ENCODE assay signal across 8 cellular contexts in the genomic region with DNA sequence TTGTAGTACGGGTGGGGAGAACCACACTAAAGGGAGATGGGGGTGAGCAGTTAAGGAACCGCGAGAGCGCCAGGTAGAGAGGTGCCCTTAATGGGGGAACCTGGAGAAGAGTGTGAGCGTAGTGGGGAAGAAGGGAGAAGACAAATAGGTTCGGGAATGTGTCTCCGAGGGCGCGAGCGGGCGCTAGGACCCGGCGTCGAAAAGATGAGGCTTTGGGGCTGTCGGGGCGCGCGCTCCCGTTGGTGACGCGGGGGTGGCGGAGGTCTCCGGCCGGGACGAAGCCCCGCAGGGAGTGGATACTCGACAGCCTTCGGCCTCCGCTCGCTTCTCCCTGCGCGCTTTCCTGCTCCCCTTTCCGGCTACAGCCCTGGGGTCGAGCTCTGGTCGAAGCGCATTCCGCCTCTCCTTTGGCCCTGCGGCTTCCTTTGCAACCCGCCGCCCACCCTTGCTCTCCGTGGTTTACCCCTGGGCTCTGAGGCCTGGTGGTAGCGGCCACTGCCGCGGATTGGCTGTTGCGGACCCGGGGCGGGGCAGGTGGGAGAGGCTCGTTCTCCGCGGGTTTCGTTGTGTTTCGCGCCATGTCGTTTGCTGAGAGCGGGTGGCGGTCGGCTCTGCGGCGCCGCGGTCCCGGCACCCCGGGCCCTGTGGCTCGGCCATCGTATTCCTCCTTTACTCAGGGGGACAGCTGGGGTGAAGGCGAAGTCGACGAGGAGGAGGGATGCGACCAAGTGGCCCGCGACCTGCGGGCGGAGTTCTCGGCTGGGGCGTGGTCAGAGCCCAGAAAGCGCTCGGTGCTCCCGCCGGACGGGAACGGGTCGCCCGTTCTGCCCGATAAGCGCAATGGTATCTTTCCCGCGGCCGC. TPM values are rescaled to one million over a fixed set of nuclear protein-coding genes. Genes with fewer than 3 reads are reported as not detected.
DNase-seq lines count a peak whose midpoint lies in the region; ATAC-seq and TF ChIP-seq lines count a peak whose summit lies in the region.

A gene (plus strand): TSS at position 574 of the 862 bp plus-strand sequence. CDS start 5 bp downstream, at position 579.

- H3K4me1 Mint-ChIP-seq in immature natural killer cell = peaks cover 44 to 75% of the 10 kb centered on the region in 2 donors

- DNase-seq in AG09309 (ENCODE audit: low read depth) (peak; percentile 48), NCI-H345 treated with DMSO at 0.1 percent for 48 hours (lab: John Stamatoyannopoulos, UW; ENCODE audit: unreplicated experiment) (peak; percentile 93), caudate nucleus (lab: John Stamatoyannopoulos, UW) (peak; percentile 66 to 99 (median 93)), immature natural killer cell (peak; percentile 94 to 96 (median 94)), smooth muscle cell of the brain vasculature (ENCODE audit: low read depth, low spot score) (peak; percentile 80)
- peak; percentile 86 to 88 (median 88) for DNase-seq in activated CD4-positive, CD25-positive, alpha-beta regulatory T cell (lab: John Stamatoyannopoulos, UW)

- H3K4me3 Mint-ChIP-seq in immature natural killer cell = peak within 1 kb of the TSS; percentile 94 to 99 (median 98)

- ATAC-seq in GM19035 (IDR thresholded peaks at IDR 0.05; ENCODE audit: unreplicated experiment) (peak; percentile 71), HG03342 (IDR thresholded peaks at IDR 0.05; ENCODE audit: unreplicated experiment) (peak; percentile 67)

- no peaks in the 10 kb centered on the region for H3K9me3 Mint-ChIP-seq in immature natural killer cell

- peaks cover 19 to 24% (median 23%) of the 10 kb centered on the region in 3 donors for H3K27me3 Mint-ChIP-seq in immature natural killer cell (ENCODE audit: low read depth in 3 of 3)

- peak within 1 kb of the TSS; percentile 96 to 98 (median 96) for H3K27ac Mint-ChIP-seq in immature natural killer cell

- TF ChIP-seq CTCF in AG09309 (IDR thresholded peaks at IDR 0.05; ENCODE audit: control insufficient read depth, insufficient read depth, low read depth, low read length, missing control alignments) = no peak

- peak within 1 kb of the TSS; percentile 97 for H3K4me3 ChIP-seq in AG09309 (ENCODE audit: control insufficient read depth, low read depth, low read length)

- no peaks in the 10 kb centered on the region for H3K36me3 Mint-ChIP-seq in immature natural killer cell

- peak within 1 kb of the TSS; percentile 99 for H3K27ac ChIP-seq in caudate nucleus (ENCODE audit: low read depth, low read length)

RNA-seq across cellular contexts. Expression of the gene that starts here (rescaled TPM):
- polyA plus RNA-seq in immature natural killer cell = 10 to 100 TPM; 22.3 to 43.5 (median 23.5) TPM

Comparison
In these comparisons a context has a peak if more than half of its experiments do, and no peak if none do; other contexts are left out.
1. Peak in every context shown above with its lines: DNase-seq, ATAC-seq, H3K4me3 ChIP-seq and H3K27ac ChIP-seq.